Comparison of ENCODE assay signal across 8 cellular contexts in the genomic region with DNA sequence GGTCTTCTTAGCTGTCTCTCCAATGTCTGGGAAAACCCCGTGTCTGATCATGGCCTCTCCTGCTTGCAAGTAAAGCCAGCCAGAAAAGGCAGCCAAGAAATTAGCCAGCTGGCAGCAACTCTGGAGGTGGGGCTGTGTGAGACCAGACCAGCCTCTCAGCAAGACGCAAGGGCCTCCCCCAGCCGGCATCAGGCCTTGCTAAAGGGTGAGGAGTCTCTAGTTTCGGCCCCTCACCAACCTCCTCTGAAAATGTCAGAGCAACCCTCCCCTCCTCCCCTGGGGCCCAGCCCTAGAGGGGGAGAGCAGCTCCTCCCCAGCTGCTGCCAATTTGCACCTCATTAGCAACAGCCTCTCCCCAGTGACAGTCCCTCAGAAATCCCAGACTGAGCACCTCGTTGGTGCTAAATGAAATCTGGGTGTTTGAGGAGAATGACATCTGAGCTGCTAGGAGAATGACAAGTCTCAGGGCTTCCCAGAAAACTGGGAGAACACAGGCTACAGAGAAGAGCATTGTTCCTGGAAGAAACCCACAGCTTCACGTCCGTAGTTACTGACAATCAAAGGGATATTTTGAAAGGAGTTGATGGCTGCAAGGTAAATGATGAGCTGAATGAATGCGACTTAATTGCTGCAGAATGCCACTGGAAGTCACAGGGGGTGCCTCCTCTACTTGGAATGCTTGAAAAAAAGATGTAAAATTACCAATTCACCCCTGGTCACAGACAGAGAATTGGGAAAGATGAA. TPM values are rescaled to one million over a fixed set of nuclear protein-coding genes. Genes with fewer than 3 reads are reported as not detected.
A peak's percentile ranks its signal among the peaks of the same experiment; 100 is the strongest.
DNase-seq lines count a peak whose midpoint lies in the region; ATAC-seq and TF ChIP-seq lines count a peak whose summit lies in the region.

No MANE protein-coding gene starts in this region.

- peaks cover 19% of the 10 kb centered on the region for H3K4me1 Mint-ChIP-seq in type B pancreatic cell (ENCODE audit: unreplicated experiment)

- H3K36me3 Mint-ChIP-seq in type B pancreatic cell = no peaks in the 10 kb centered on the region

- DNase-seq in GM06990 (ENCODE audit: extremely low read depth, insufficient read length) (peak; percentile 65), amygdala (lab: John Stamatoyannopoulos, UW) (peak in 35 of 56 donors; percentile 2 to 53 (median 23)), islet precursor cell (peak; percentile 71), T-helper 9 cell (no peak), type B pancreatic cell (ENCODE audit: extremely low spot score, unreplicated experiment) (no peak)

- no peak overlapping the region for H3K4me3 Mint-ChIP-seq in type B pancreatic cell

- H3K9me3 Mint-ChIP-seq in type B pancreatic cell = no peaks in the 10 kb centered on the region

- peak; percentile 60 for ATAC-seq in HG03095 (IDR thresholded peaks at IDR 0.05; ENCODE audit: unreplicated experiment)
- no peak for ATAC-seq in GM21360 (IDR thresholded peaks at IDR 0.05; ENCODE audit: unreplicated experiment)
- ATAC-seq in GM18873 (IDR thresholded peaks at IDR 0.05; ENCODE audit: low FRiP score, unreplicated experiment) = no peak

- no peaks in the 10 kb centered on the region for H3K36me3 ChIP-seq in GM06990 (ENCODE audit: control insufficient read depth, insufficient read depth, low read length)

- no peak overlapping the region for H3K4me3 ChIP-seq in GM06990 (replicated peaks; ENCODE audit: low read depth, low read length)

- no peak for TF ChIP-seq CTCF in GM06990 (IDR thresholded peaks at IDR 0.05; ENCODE audit: insufficient read depth, low read length, poor library complexity, severe bottlenecking)
- TF ChIP-seq CTCF in type B pancreatic cell (conservative IDR thresholded peaks at IDR 0.05) = no peak

- no peaks in the 10 kb centered on the region for H3K27me3 ChIP-seq in GM06990 (replicated peaks; ENCODE audit: control insufficient read depth, insufficient read depth, low read length)

- H3K27ac Mint-ChIP-seq in type B pancreatic cell = no peak overlapping the region

- H3K27me3 Mint-ChIP-seq in type B pancreatic cell = peaks cover 5% of the 10 kb centered on the region

RNA-seq across cellular contexts. Expression of a gene that starts 25.9 kb away (rescaled TPM):
- total RNA-seq in type B pancreatic cell (ENCODE audit: low replicate concordance) = 1.8 and 2.8 TPM in 2 replicates

Comparison
In these comparisons a context has a peak if more than half of its experiments do, and no peak if none do; other contexts are left out.
1. DNase-seq: peak in GM06990 (single experiment), amygdala (35 of 56) and islet precursor cell (single experiment); none in T-helper 9 cell (single experiment) and type B pancreatic cell (single experiment).